16 cellular contexts compared by ENCODE assay signal in genomic region chr3:120173056-120173675, GRCh38.
"Had no signal": no experiment of that assay in that cellular context is flagged by ENCODE, and none has a peak within 500 bp of the region (broad histone marks: within the 10 kb centered on the region; RNA-seq: fewer than 3 reads in every experiment).

No MANE protein-coding gene starts in this region.

- H3K27me3 ChIP-seq: ascending aorta, cardiac muscle cell, left lung, pancreas, testis had no signal

- H3K4me3 Mint-ChIP-seq: activated B cell treated with CpG ODN at 0.5 μM for 24 hours; activated CD4-positive, alpha-beta T cell treated with anti-CD3 and anti-CD28 coated beads, Interleukin-2, amount 10 ng/mL, durations not matched to agents 24 days and 14 days; activated naive CD8-positive, alpha-beta T cell treated with anti-CD3 and anti-CD28 coated beads, Interleukin-2, amount 50 U/mL, for 24 hours; activated T-helper 1 cell treated with anti-CD3 and anti-CD28 coated beads, Interleukin-12 subunit alpha, Interleukin-12 subunit beta, Interleukin-2, Interleukin-4 antibody, amounts not matched to agents 30 ng/mL and 10 ng/mL and 1 ng/mL, durations not matched to agents 14 hours and 24 hours and 36 hours; stimulated activated naive CD8-positive, alpha-beta T cell treated with anti-CD3 and anti-CD28 coated beads, Interleukin-15, amount 100 ng/mL, for 72 hours had no signal

- H3K4me3 ChIP-seq: ascending aorta, cardiac muscle cell, left lung, pancreas, testis had no signal

- ATAC-seq: activated naive CD8-positive, alpha-beta T cell treated with anti-CD3 and anti-CD28 coated beads, Interleukin-2, amount 50 U/mL, for 24 hours; pancreas; stimulated activated naive CD8-positive, alpha-beta T cell treated with anti-CD3 and anti-CD28 coated beads, Interleukin-15, amount 100 ng/mL, for 72 hours had no signal

- H3K4me1 Mint-ChIP-seq: activated B cell treated with CpG ODN at 0.5 μM for 24 hours; activated CD4-positive, alpha-beta T cell treated with anti-CD3 and anti-CD28 coated beads, Interleukin-2, amount 10 ng/mL, durations not matched to agents 24 days and 14 days; activated naive CD8-positive, alpha-beta T cell treated with anti-CD3 and anti-CD28 coated beads, Interleukin-2, amount 50 U/mL, for 24 hours; stimulated activated naive CD8-positive, alpha-beta T cell treated with anti-CD3 and anti-CD28 coated beads, Interleukin-15, amount 100 ng/mL, for 72 hours had no signal

- H3K9me3 Mint-ChIP-seq: activated B cell treated with CpG ODN at 0.5 μM for 24 hours; activated CD4-positive, alpha-beta T cell treated with anti-CD3 and anti-CD28 coated beads, Interleukin-2, amount 10 ng/mL, durations not matched to agents 24 days and 14 days; activated naive CD8-positive, alpha-beta T cell treated with anti-CD3 and anti-CD28 coated beads, Interleukin-2, amount 50 U/mL, for 24 hours; activated T-helper 1 cell treated with anti-CD3 and anti-CD28 coated beads, Interleukin-12 subunit alpha, Interleukin-12 subunit beta, Interleukin-2, Interleukin-4 antibody, amounts not matched to agents 30 ng/mL and 10 ng/mL and 1 ng/mL, durations not matched to agents 14 hours and 24 hours and 36 hours; stimulated activated naive CD8-positive, alpha-beta T cell treated with anti-CD3 and anti-CD28 coated beads, Interleukin-15, amount 100 ng/mL, for 72 hours had no signal

- H3K4me1 ChIP-seq: pancreas, testis had no signal

- H3K9me3 ChIP-seq: ascending aorta, left lung, pancreas, testis had no signal

- H3K36me3 ChIP-seq: ascending aorta, cardiac muscle cell, left lung, pancreas had no signal

- H3K27ac ChIP-seq: ascending aorta, cardiac muscle cell, left lung, pancreas, testis had no signal

- H3K27ac Mint-ChIP-seq: activated B cell treated with CpG ODN at 0.5 μM for 24 hours; activated CD4-positive, alpha-beta T cell treated with anti-CD3 and anti-CD28 coated beads, Interleukin-2, amount 10 ng/mL, durations not matched to agents 24 days and 14 days; activated naive CD8-positive, alpha-beta T cell treated with anti-CD3 and anti-CD28 coated beads, Interleukin-2, amount 50 U/mL, for 24 hours; activated T-helper 1 cell treated with anti-CD3 and anti-CD28 coated beads, Interleukin-12 subunit alpha, Interleukin-12 subunit beta, Interleukin-2, Interleukin-4 antibody, amounts not matched to agents 30 ng/mL and 10 ng/mL and 1 ng/mL, durations not matched to agents 14 hours and 24 hours and 36 hours; stimulated activated naive CD8-positive, alpha-beta T cell treated with anti-CD3 and anti-CD28 coated beads, Interleukin-15, amount 100 ng/mL, for 72 hours had no signal

- FAIRE-seq: endothelial cell of umbilical vein, pancreas, TTC549 had no signal

- H3K27me3 Mint-ChIP-seq: activated B cell treated with CpG ODN at 0.5 μM for 24 hours; activated naive CD8-positive, alpha-beta T cell treated with anti-CD3 and anti-CD28 coated beads, Interleukin-2, amount 50 U/mL, for 24 hours; stimulated activated naive CD8-positive, alpha-beta T cell treated with anti-CD3 and anti-CD28 coated beads, Interleukin-15, amount 100 ng/mL, for 72 hours had no signal

- DNase-seq: activated B cell treated with CpG ODN at 0.5 μM for 24 hours; activated CD4-positive, alpha-beta T cell treated with anti-CD3 and anti-CD28 coated beads, Interleukin-2, amount 10 ng/mL, durations not matched to agents 24 days and 14 days; activated naive CD4-positive, alpha-beta T cell treated with Interleukin-2 at 50 U/mL for 16 hours; activated naive CD8-positive, alpha-beta T cell treated with anti-CD3 and anti-CD28 coated beads, Interleukin-2, amount 50 U/mL, for 24 hours; left lung; mesenchymal stem cell; pancreas; stimulated activated CD4-positive, alpha-beta T cell treated with anti-CD3 and anti-CD28 coated beads, Interleukin-15, amount 100 ng/mL, for 24 hours; stimulated activated CD4-positive, alpha-beta T cell treated with anti-CD3 and anti-CD28 coated beads, Interleukin-4, amount 100 ng/mL, for 4 hours; stimulated activated naive CD8-positive, alpha-beta T cell treated with anti-CD3 and anti-CD28 coated beads, Interleukin-15, amount 100 ng/mL, for 72 hours; testis had no signal
